In the genomic region with DNA sequence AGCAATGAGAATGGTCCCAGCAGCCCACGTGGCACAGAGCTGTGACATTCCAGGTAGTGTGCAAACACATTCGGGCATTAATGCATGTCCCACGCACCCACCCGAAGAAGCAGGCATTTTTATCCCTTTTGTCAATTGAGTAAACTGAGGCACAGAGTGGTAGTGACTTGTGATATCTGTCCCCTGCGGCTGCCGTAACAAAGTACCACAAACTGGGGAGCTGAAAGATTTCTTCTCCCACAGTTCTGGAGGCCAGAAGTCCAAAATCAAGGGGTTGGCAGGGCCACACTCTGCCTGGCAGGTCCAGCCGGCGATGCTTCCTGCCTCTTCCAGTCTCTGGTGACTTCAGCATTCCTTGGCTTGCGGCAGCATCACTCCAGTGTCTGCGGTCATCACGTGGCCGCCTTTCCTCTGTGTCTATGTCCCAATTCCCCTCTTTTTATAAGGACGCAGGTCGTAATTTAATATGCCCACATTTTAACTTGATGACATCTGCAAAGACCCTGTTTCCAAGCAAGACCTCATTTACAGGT, we compare ENCODE assay signal across 1 cellular context.
TF ChIP-seq lines count a peak whose summit lies in the region.

No MANE protein-coding gene starts in this region.

TF ChIP-seq in HepG2, 621 proteins besides CTCF, POLR2A, EP300 and RAD21 (continued from another document):
- TF ChIP-seq, protein P1, sequence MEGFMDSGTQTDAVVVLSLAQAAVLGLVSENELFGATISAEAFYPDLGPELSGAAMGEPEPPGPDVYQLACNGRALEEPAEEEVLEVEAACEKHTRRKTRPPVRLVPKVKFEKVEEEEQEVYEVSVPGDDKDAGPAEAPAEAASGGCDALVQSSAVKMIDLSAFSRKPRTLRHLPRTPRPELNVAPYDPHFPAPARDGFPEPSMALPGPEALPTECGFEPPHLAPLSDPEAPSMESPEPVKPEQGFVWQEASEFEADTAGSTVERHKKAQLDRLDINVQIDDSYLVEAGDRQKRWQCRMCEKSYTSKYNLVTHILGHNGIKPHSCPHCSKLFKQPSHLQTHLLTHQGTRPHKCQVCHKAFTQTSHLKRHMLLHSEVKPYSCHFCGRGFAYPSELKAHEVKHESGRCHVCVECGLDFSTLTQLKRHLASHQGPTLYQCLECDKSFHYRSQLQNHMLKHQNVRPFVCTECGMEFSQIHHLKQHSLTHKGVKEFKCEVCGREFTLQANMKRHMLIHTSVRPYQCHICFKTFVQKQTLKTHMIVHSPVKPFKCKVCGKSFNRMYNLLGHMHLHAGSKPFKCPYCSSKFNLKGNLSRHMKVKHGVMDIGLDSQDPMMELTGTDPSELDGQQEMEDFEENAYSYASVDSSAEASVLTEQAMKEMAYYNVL (CRISPR knock-in tag; IDR thresholded peaks at IDR 0.05; ENCODE audit: borderline replicate concordance) = no peak
- TF ChIP-seq, protein P2, sequence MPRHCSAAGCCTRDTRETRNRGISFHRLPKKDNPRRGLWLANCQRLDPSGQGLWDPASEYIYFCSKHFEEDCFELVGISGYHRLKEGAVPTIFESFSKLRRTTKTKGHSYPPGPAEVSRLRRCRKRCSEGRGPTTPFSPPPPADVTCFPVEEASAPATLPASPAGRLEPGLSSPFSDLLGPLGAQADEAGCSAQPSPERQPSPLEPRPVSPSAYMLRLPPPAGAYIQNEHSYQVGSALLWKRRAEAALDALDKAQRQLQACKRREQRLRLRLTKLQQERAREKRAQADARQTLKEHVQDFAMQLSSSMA (CRISPR knock-in tag; IDR thresholded peaks at IDR 0.05) = no peak
- no peak for TF ChIP-seq ZNF337 (CRISPR knock-in tag; IDR thresholded peaks at IDR 0.05; ENCODE audit: borderline replicate concordance, low read depth)
- no peak for TF ChIP-seq HDAC6 (IDR thresholded peaks at IDR 0.05; ENCODE audit: low read depth, low read length)
- no peak for TF ChIP-seq SMAD9 (CRISPR knock-in tag; IDR thresholded peaks at IDR 0.05)
- TF ChIP-seq EZH2 (conservative IDR thresholded peaks at IDR 0.05; ENCODE audit: low read depth, low read length) = no peak
TF ChIP-seq in HepG2: peak in this region for 5.
